ENCODE assay signal across 8 cellular contexts in genomic region chr22:37538590-37539357, GRCh38. TPM values are rescaled to one million over a fixed set of nuclear protein-coding genes. Genes with fewer than 3 reads are reported as not detected.
DNase-seq lines count a peak whose midpoint lies in the region; FAIRE-seq and TF ChIP-seq lines count a peak whose summit lies in the region.

No MANE protein-coding gene starts in this region.

- H3K9me3 ChIP-seq in cardiac muscle cell (ENCODE audit: low read depth) = no peaks in the 10 kb centered on the region
- no peaks in the 10 kb centered on the region for H3K9me3 ChIP-seq in prostate gland

- H3K4me1 Mint-ChIP-seq in activated naive CD8-positive, alpha-beta T cell treated with anti-CD3 and anti-CD28 coated beads for 36 hours = peaks cover 29% of the 10 kb centered on the region

- H3K4me3 ChIP-seq in HFF-Myc (replicated peaks; ENCODE audit: low read depth, low read length) = no peak overlapping the region
- no peak overlapping the region for H3K4me3 ChIP-seq in cardiac muscle cell
- no peak overlapping the region for H3K4me3 ChIP-seq in prostate gland

- no peaks in the 10 kb centered on the region for H3K9me3 Mint-ChIP-seq in activated naive CD8-positive, alpha-beta T cell treated with anti-CD3 and anti-CD28 coated beads for 36 hours

- H3K27me3 Mint-ChIP-seq in activated naive CD8-positive, alpha-beta T cell treated with anti-CD3 and anti-CD28 coated beads for 36 hours = peaks cover 36% of the 10 kb centered on the region

- no peak overlapping the region for H3K4me3 Mint-ChIP-seq in activated naive CD8-positive, alpha-beta T cell treated with anti-CD3 and anti-CD28 coated beads for 36 hours

- H3K27me3 ChIP-seq in cardiac muscle cell (no peaks in the 10 kb centered on the region), prostate gland (replicated peaks; ENCODE audit: insufficient read depth) (no peaks in the 10 kb centered on the region)

- intact Hi-C loops in prostate gland (cut with DNase I) = loop anchor here (2.0 to 10.0 kb wide), 2 partner anchors 30 to 56 kb away; no protein-coding TSS in a partner anchor

- H3K36me3 Mint-ChIP-seq in activated naive CD8-positive, alpha-beta T cell treated with anti-CD3 and anti-CD28 coated beads for 36 hours = no peaks in the 10 kb centered on the region

- H3K36me3 ChIP-seq in cardiac muscle cell = no peaks in the 10 kb centered on the region
- no peaks in the 10 kb centered on the region for H3K36me3 ChIP-seq in prostate gland

- H3K27ac ChIP-seq in cardiac muscle cell (no peak overlapping the region), prostate gland (no peak overlapping the region)

- H3K4me1 ChIP-seq in cardiac muscle cell (ENCODE audit: low read depth) (peaks cover 3% of the 10 kb centered on the region), prostate gland (replicated peaks) (no peaks in the 10 kb centered on the region)

- 17% methylated on average over 19 of the region's 20 CpGs for WGBS in prostate gland

- peak; percentile 98 for FAIRE-seq in urothelium cell line (lab: Jason Lieb, UNC)

- peak; percentile 83 for TF ChIP-seq CTCF in HFF-Myc (IDR thresholded peaks at IDR 0.05; ENCODE audit: low read depth, low read length, missing control alignments)
- TF ChIP-seq CTCF in cardiac muscle cell (IDR thresholded peaks at IDR 0.05; ENCODE audit: low read depth, low read length) = peak; percentile 92
- peak; percentile 74 to 100 (median 91) for TF ChIP-seq CTCF in prostate gland (IDR thresholded peaks at IDR 0.05)

- H3K27ac Mint-ChIP-seq in activated naive CD8-positive, alpha-beta T cell treated with anti-CD3 and anti-CD28 coated beads for 36 hours = no peak overlapping the region

- DNase-seq in GF-D8 (lab: John Stamatoyannopoulos, UW) = peak; percentile 45
- peak; percentile 91 for DNase-seq in HFF-Myc (ENCODE audit: extremely low read depth, low read depth)
- DNase-seq in NCI-H128 (lab: John Stamatoyannopoulos, UW; ENCODE audit: unreplicated experiment) = peak; percentile 46
- peak; percentile 89 for DNase-seq in SW480 (ENCODE audit: low spot score)
- DNase-seq in activated naive CD8-positive, alpha-beta T cell treated with anti-CD3 and anti-CD28 coated beads for 36 hours = peak; percentile 90
- DNase-seq in cardiac muscle cell (ENCODE audit: low read depth in 1 of 2, low spot score in 1 of 2) = peak; percentile 94 to 98
- DNase-seq in prostate gland (ENCODE audit: low spot score) = peak; percentile 89
- DNase-seq in urothelium cell line (ENCODE audit: low spot score) = peak; percentile 95

- no peak for TF ChIP-seq POLR2A in prostate gland (IDR thresholded peaks at IDR 0.05)

RNA-seq across cellular contexts. Expression of gene CARD10, which starts 19.6 kb away (rescaled TPM):
- total RNA-seq in activated naive CD8-positive, alpha-beta T cell treated with anti-CD3 and anti-CD28 coated beads for 36 hours = under 1 TPM; 0.06 to 0.14 TPM
- 3.3 and 4.5 TPM in 2 replicates for total RNA-seq in cardiac muscle cell
- 2.1 and 3.9 TPM in 2 replicates for polyA plus RNA-seq in cardiac muscle cell
- total RNA-seq in prostate gland = 10 to 100 TPM; 14.2 to 70.7 TPM

RNA-seq across cellular contexts. Expression of gene CDC42EP1, which starts 21.5 kb away (rescaled TPM):
- under 1 TPM; 0.25 to 0.32 TPM for total RNA-seq in activated naive CD8-positive, alpha-beta T cell treated with anti-CD3 and anti-CD28 coated beads for 36 hours
- total RNA-seq in cardiac muscle cell (8.9 and 12.7 TPM in 2 replicates), prostate gland (10 to 100 TPM; 28.6 to 97.0 TPM)
- polyA plus RNA-seq in cardiac muscle cell = 10.9 and 21.6 TPM in 2 replicates

RNA-seq across cellular contexts. Expression of gene LGALS2, which starts 41.1 kb away (rescaled TPM):
- total RNA-seq in activated naive CD8-positive, alpha-beta T cell treated with anti-CD3 and anti-CD28 coated beads for 36 hours = not detected
- total RNA-seq in cardiac muscle cell (not detected in 2 replicates), prostate gland (not detected)
- polyA plus RNA-seq in cardiac muscle cell = not detected in 2 replicates

RNA-seq across cellular contexts. Expression of gene MFNG, which starts 52.6 kb away (rescaled TPM):
- 100 to 1,000 TPM; 193 to 204 TPM for total RNA-seq in activated naive CD8-positive, alpha-beta T cell treated with anti-CD3 and anti-CD28 coated beads for 36 hours
- total RNA-seq in cardiac muscle cell = 1.2 and 2.6 TPM in 2 replicates
- 6.4 and 9.2 TPM in 2 replicates for polyA plus RNA-seq in cardiac muscle cell
- total RNA-seq in prostate gland = 1 to 10 TPM; 4.4 to 7.3 TPM

Comparison
In these comparisons a context has a peak if more than half of its experiments do, and no peak if none do; other contexts are left out.
1. DNase-seq: peak in every context shown above with its lines; median percentile 96 in cardiac muscle cell; 95 in urothelium cell line; 91 in HFF-Myc; 90 in activated naive CD8-positive, alpha-beta T cell treated with anti-CD3 and anti-CD28 coated beads for 36 hours; 89 in SW480; 89 in prostate gland; 46 in NCI-H128; 45 in GF-D8.